ENCODE assay signal across 21 cellular contexts in genomic region chr15:27238209-27238608, GRCh38.
A peak's percentile ranks its signal among the peaks of the same experiment; 100 is the strongest.
DNase-seq lines count a peak whose midpoint lies in the region; ATAC-seq and TF ChIP-seq lines count a peak whose summit lies in the region.
"Had no signal": no experiment of that assay in that cellular context is flagged by ENCODE, and none has a peak within 500 bp of the region (broad histone marks: within the 10 kb centered on the region; RNA-seq: fewer than 3 reads in every experiment).

No MANE protein-coding gene starts in this region.

- H3K4me3 ChIP-seq in H7 (ENCODE audit: insufficient read depth, low read depth, low read length) (no peak overlapping the region), smooth muscle cell (no peak overlapping the region)
- H3K4me3 ChIP-seq: dorsolateral prefrontal cortex, heart left ventricle had no signal

- no peaks in the 10 kb centered on the region for H3K4me1 ChIP-seq in smooth muscle cell (ENCODE audit: low read depth)

- no peaks in the 10 kb centered on the region for H3K79me2 ChIP-seq in smooth muscle cell (ENCODE audit: low read depth)

- H3K4me1 Mint-ChIP-seq in endothelial cell (ENCODE audit: unreplicated experiment): peaks cover 4% of the 10 kb centered on the region
- H3K4me1 Mint-ChIP-seq: activated CD4-positive, alpha-beta memory T cell treated with anti-CD3 and anti-CD28 coated beads, Interleukin-2, amount 10 ng/mL, durations not matched to agents 7 days and 5 days; activated naive CD8-positive, alpha-beta T cell treated with anti-CD3 and anti-CD28 coated beads for 36 hours; CD4-positive, CD25-positive, alpha-beta regulatory T cell; central memory CD8-positive, alpha-beta T cell had no signal

- no peaks in the 10 kb centered on the region for H3K27me3 ChIP-seq in H7 (ENCODE audit: control insufficient read depth, insufficient read depth, low read length)
- H3K27me3 ChIP-seq in smooth muscle cell (ENCODE audit: low read depth): no peaks in the 10 kb centered on the region
- H3K27me3 ChIP-seq: dorsolateral prefrontal cortex had no signal

- DNase-seq in H7 (peak; percentile 73), NCI-H748 treated with DMSO at 0.1 percent for 48 hours (lab: John Stamatoyannopoulos, UW) (peak; percentile 5), endothelial cell (ENCODE audit: low spot score) (peak; percentile 17), smooth muscle cell (lab: John Stamatoyannopoulos, UW; ENCODE audit: unreplicated experiment) (no peak), left colon (no peak), NCI-H146 (lab: John Stamatoyannopoulos, UW) (no peak)
- DNase-seq: activated CD4-positive, alpha-beta memory T cell treated with anti-CD3 and anti-CD28 coated beads, Interleukin-2, amount 10 ng/mL, durations not matched to agents 7 days and 5 days; activated effector memory CD4-positive, alpha-beta T cell treated with Interleukin-2 at 50 U/mL for 16 hours; activated naive CD8-positive, alpha-beta T cell treated with anti-CD3 and anti-CD28 coated beads for 36 hours; CD4-positive, CD25-positive, alpha-beta regulatory T cell; dorsolateral prefrontal cortex; heart left ventricle; KG1; NCI-H1694 treated with DMSO at 0.1 percent for 48 hours; retina; stimulated activated CD4-positive, alpha-beta T cell treated with anti-CD3 and anti-CD28 coated beads, Interleukin-4, amount 100 ng/mL, for 1 hour; stimulated activated naive B cell treated with anti-CD40 and anti-IgM and Interleukin-4, amounts not matched to agents 10 μg/mL and 1 μg/mL and 100 μg/mL, for 72 hours had no signal

- intact Hi-C loops in left colon (cut with DNase I, micrococcal nuclease): no loop called here

- no peaks in the 10 kb centered on the region for H4K20me1 ChIP-seq in smooth muscle cell (ENCODE audit: low read depth)

- H3K4me2 ChIP-seq in smooth muscle cell: no peak overlapping the region

- H3K27ac Mint-ChIP-seq in endothelial cell (ENCODE audit: unreplicated experiment): no peak overlapping the region
- H3K27ac Mint-ChIP-seq: activated CD4-positive, alpha-beta memory T cell treated with anti-CD3 and anti-CD28 coated beads, Interleukin-2, amount 10 ng/mL, durations not matched to agents 7 days and 5 days; activated naive CD8-positive, alpha-beta T cell treated with anti-CD3 and anti-CD28 coated beads for 36 hours; CD4-positive, CD25-positive, alpha-beta regulatory T cell; stimulated activated naive B cell treated with anti-CD40 and anti-IgM and Interleukin-4, amounts not matched to agents 10 μg/mL and 1 μg/mL and 100 μg/mL, for 72 hours had no signal

- ATAC-seq in HG02759 (IDR thresholded peaks at IDR 0.05; ENCODE audit: unreplicated experiment) (no peak), left colon (no peak)
- ATAC-seq: heart left ventricle; Right ventricle myocardium inferior; stimulated activated naive B cell treated with anti-CD40 and anti-IgM and Interleukin-4, amounts not matched to agents 10 μg/mL and 1 μg/mL and 100 μg/mL, for 72 hours had no signal

- no peaks in the 10 kb centered on the region for H3K9me3 Mint-ChIP-seq in endothelial cell (ENCODE audit: unreplicated experiment)

- WGBS in smooth muscle cell (ENCODE audit: low lambda C conversion rate): 58% methylated on average over 12 of the region's 12 CpGs

- H3K36me3 ChIP-seq in H7 (replicated peaks; ENCODE audit: control insufficient read depth, insufficient read depth, low read length) (no peaks in the 10 kb centered on the region), smooth muscle cell (ENCODE audit: low read depth) (no peaks in the 10 kb centered on the region)
- H3K36me3 ChIP-seq: heart left ventricle had no signal

- H3K9ac ChIP-seq in smooth muscle cell (ENCODE audit: low read depth): no peak overlapping the region

- H2AFZ ChIP-seq in smooth muscle cell (ENCODE audit: low read depth): no peak overlapping the region

- no peaks in the 10 kb centered on the region for H3K27me3 Mint-ChIP-seq in endothelial cell (ENCODE audit: unreplicated experiment)
- H3K27me3 Mint-ChIP-seq: activated CD4-positive, alpha-beta memory T cell treated with anti-CD3 and anti-CD28 coated beads, Interleukin-2, amount 10 ng/mL, durations not matched to agents 7 days and 5 days; activated naive CD8-positive, alpha-beta T cell treated with anti-CD3 and anti-CD28 coated beads for 36 hours; CD4-positive, CD25-positive, alpha-beta regulatory T cell; central memory CD8-positive, alpha-beta T cell; stimulated activated naive B cell treated with anti-CD40 and anti-IgM and Interleukin-4, amounts not matched to agents 10 μg/mL and 1 μg/mL and 100 μg/mL, for 72 hours had no signal

- H3K36me3 Mint-ChIP-seq in endothelial cell (ENCODE audit: low read depth, unreplicated experiment): no peaks in the 10 kb centered on the region
- H3K36me3 Mint-ChIP-seq: activated naive CD8-positive, alpha-beta T cell treated with anti-CD3 and anti-CD28 coated beads for 36 hours; CD4-positive, CD25-positive, alpha-beta regulatory T cell; stimulated activated naive B cell treated with anti-CD40 and anti-IgM and Interleukin-4, amounts not matched to agents 10 μg/mL and 1 μg/mL and 100 μg/mL, for 72 hours had no signal

- no peak overlapping the region for H3K27ac ChIP-seq in smooth muscle cell (ENCODE audit: low read depth)
- H3K27ac ChIP-seq: dorsolateral prefrontal cortex, epithelial cell of prostate, heart left ventricle had no signal

- H3K9me3 ChIP-seq in smooth muscle cell (replicated peaks; ENCODE audit: low read depth): no peaks in the 10 kb centered on the region
- H3K9me3 ChIP-seq: heart left ventricle had no signal

- H3K4me3 Mint-ChIP-seq in endothelial cell (ENCODE audit: unreplicated experiment): no peak overlapping the region
- H3K4me3 Mint-ChIP-seq: activated CD4-positive, alpha-beta memory T cell treated with anti-CD3 and anti-CD28 coated beads, Interleukin-2, amount 10 ng/mL, durations not matched to agents 7 days and 5 days; activated naive CD8-positive, alpha-beta T cell treated with anti-CD3 and anti-CD28 coated beads for 36 hours; CD4-positive, CD25-positive, alpha-beta regulatory T cell; central memory CD8-positive, alpha-beta T cell; stimulated activated naive B cell treated with anti-CD40 and anti-IgM and Interleukin-4, amounts not matched to agents 10 μg/mL and 1 μg/mL and 100 μg/mL, for 72 hours had no signal

- TF ChIP-seq CTCF in endothelial cell (IDR thresholded peaks at IDR 0.05; ENCODE audit: unreplicated experiment) (peak; percentile 21), smooth muscle cell (IDR thresholded peaks at IDR 0.05; ENCODE audit: borderline replicate concordance, insufficient read depth, poor library complexity, severe bottlenecking) (peak; percentile 27)

- no peaks in the 10 kb centered on the region for H3F3A ChIP-seq in smooth muscle cell (ENCODE audit: low read depth)

Comparison
In these comparisons a context has a peak if more than half of its experiments do, and no peak if none do; other contexts are left out.
1. DNase-seq: peak in H7 (single experiment), NCI-H748 treated with DMSO at 0.1 percent for 48 hours (single experiment) and endothelial cell (single experiment); none in smooth muscle cell (single experiment), left colon (0 of 2) and NCI-H146 (single experiment).